Comparison of ENCODE assay signal across 8 cellular contexts in genomic region chrX:17590892-17591740, GRCh38.
DNase-seq lines count a peak whose midpoint lies in the region; TF ChIP-seq lines count a peak whose summit lies in the region.

No MANE protein-coding gene starts in this region.

- no peaks in the 10 kb centered on the region for H4K20me1 ChIP-seq in OCI-LY1 (ENCODE audit: insufficient read depth, low read length)

- H3K4me2 ChIP-seq in OCI-LY1 (ENCODE audit: low read length) = no peak overlapping the region

- H3K36me3 ChIP-seq in OCI-LY1 (ENCODE audit: insufficient read depth, low read length) = no peaks in the 10 kb centered on the region

- no peak overlapping the region for H3K9ac ChIP-seq in OCI-LY1 (ENCODE audit: low read length)

- H3K27me3 ChIP-seq in OCI-LY1 (ENCODE audit: insufficient read depth, low read length) = no peaks in the 10 kb centered on the region

- TF ChIP-seq CTCF in OCI-LY1 (IDR thresholded peaks at IDR 0.05; ENCODE audit: low read length) (peak; percentile 45; the same call in 1 of the 2 replicates), astrocyte of the spinal cord (IDR thresholded peaks at IDR 0.05; ENCODE audit: low read depth, low read length) (peak; percentile 73)

- no peaks in the 10 kb centered on the region for H3K9me2 ChIP-seq in OCI-LY1 (ENCODE audit: low read depth, low read length)

- H3K4me3 ChIP-seq in OCI-LY1 (ENCODE audit: low read depth, low read length, poor library complexity, severe bottlenecking) (no peak overlapping the region), astrocyte of the spinal cord (ENCODE audit: low read depth, low read length) (no peak overlapping the region)

- H3K79me2 ChIP-seq in OCI-LY1 (ENCODE audit: insufficient read depth, low read length) = no peaks in the 10 kb centered on the region

- DNase-seq in COLO668 (lab: John Stamatoyannopoulos, UW; ENCODE audit: unreplicated experiment) (peak; percentile 55), GM19240 (ENCODE audit: insufficient read length, low spot score) (peak; percentile 30), HuH-7.5 (ENCODE audit: low spot score) (peak; percentile 15), astrocyte of the spinal cord (ENCODE audit: low read depth, low spot score) (peak; percentile 80), iPS-NIHi11 (ENCODE audit: low spot score) (peak; percentile 64), epidermal melanocyte (ENCODE audit: insufficient read length, low spot score) (no peak)
- peak; percentile 12 for DNase-seq in stimulated activated CD4-positive, alpha-beta T cell treated with anti-CD3 and anti-CD28 coated beads, Interleukin-12 subunit alpha, Interleukin-12 subunit beta, amount 100 ng/mL, for 4 hours

- no peaks in the 10 kb centered on the region for H3K4me1 ChIP-seq in OCI-LY1 (ENCODE audit: insufficient read depth, low read length, severe bottlenecking)

- no peaks in the 10 kb centered on the region for H3K9me3 ChIP-seq in OCI-LY1 (ENCODE audit: low read length)

- H3F3A ChIP-seq in OCI-LY1 (ENCODE audit: insufficient read depth, low read length) = no peaks in the 10 kb centered on the region

- in situ Hi-C loops in astrocyte of the spinal cord (cut with HindIII; ENCODE audit: low sequenced_read_pairs) = no loop called here

- H2AFZ ChIP-seq in OCI-LY1 (ENCODE audit: low read length) = no peak overlapping the region

- H3K27ac ChIP-seq in OCI-LY1 (ENCODE audit: low read depth, low read length, poor library complexity, severe bottlenecking) = no peak overlapping the region
